Comparison of ENCODE assay signal across 10 cellular contexts in genomic region chr5:94021246-94021645, GRCh38.
A peak's percentile ranks its signal among the peaks of the same experiment; 100 is the strongest.
DNase-seq lines count a peak whose midpoint lies in the region; ATAC-seq, FAIRE-seq and TF ChIP-seq lines count a peak whose summit lies in the region.
"Had no signal": no experiment of that assay in that cellular context is flagged by ENCODE, and none has a peak within 500 bp of the region (broad histone marks: within the 10 kb centered on the region; RNA-seq: fewer than 3 reads in every experiment).

No MANE protein-coding gene starts in this region.

- ATAC-seq in left lung (peak; percentile 16), HG02870 (IDR thresholded peaks at IDR 0.05; ENCODE audit: unreplicated experiment) (no peak), GM21423 (IDR thresholded peaks at IDR 0.05; ENCODE audit: unreplicated experiment) (no peak), GM18519 (IDR thresholded peaks at IDR 0.05; ENCODE audit: low FRiP score, unreplicated experiment) (no peak)
- ATAC-seq in activated T-cell treated with anti-CD3 and anti-CD28 coated beads, Interleukin-2, amount 50 U/mL, for 4 hours: no peak

- peaks cover 7% of the 10 kb centered on the region for H3K36me3 Mint-ChIP-seq in Calu3 (ENCODE audit: insufficient read depth, unreplicated experiment)
- H3K36me3 Mint-ChIP-seq in activated T-cell treated with anti-CD3 and anti-CD28 coated beads, Interleukin-2, amount 50 U/mL, for 4 hours (ENCODE audit: insufficient read depth): peaks cover 76% of the 10 kb centered on the region

- H3K4me1 Mint-ChIP-seq in Calu3 (ENCODE audit: low read depth, unreplicated experiment): peaks cover 17% of the 10 kb centered on the region
- H3K4me1 Mint-ChIP-seq in activated T-cell treated with anti-CD3 and anti-CD28 coated beads, Interleukin-2, amount 50 U/mL, for 4 hours (ENCODE audit: low read depth): no peaks in the 10 kb centered on the region

- peaks cover 0 to 27% of the 10 kb centered on the region in 2 donors for H3K9me3 ChIP-seq in left lung

- H3K27ac Mint-ChIP-seq in Calu3 (ENCODE audit: unreplicated experiment): peak overlapping the region; percentile 67

- no peaks in the 10 kb centered on the region for H3K27me3 ChIP-seq in left lung

- peaks cover 0 to 44% of the 10 kb centered on the region in 2 donors for H3K36me3 ChIP-seq in left lung

- H3K9me3 Mint-ChIP-seq in Calu3 (ENCODE audit: low read depth, unreplicated experiment): peaks cover 7% of the 10 kb centered on the region
- peaks cover 34% of the 10 kb centered on the region for H3K9me3 Mint-ChIP-seq in activated T-cell treated with anti-CD3 and anti-CD28 coated beads, Interleukin-2, amount 50 U/mL, for 4 hours

- TF ChIP-seq CTCF in Calu3 (IDR thresholded peaks at IDR 0.05; ENCODE audit: unreplicated experiment): no peak
- no peak for TF ChIP-seq CTCF in astrocyte of the spinal cord (IDR thresholded peaks at IDR 0.05; ENCODE audit: low read depth, low read length)
- no peak for TF ChIP-seq CTCF in left lung (IDR thresholded peaks at IDR 0.05)

- FAIRE-seq in HTR-8/SVneo (lab: Jason Lieb, UNC): no peak

- H3K4me3 Mint-ChIP-seq in Calu3 (ENCODE audit: low read depth, unreplicated experiment): peak overlapping the region; percentile 10
- no peak overlapping the region for H3K4me3 Mint-ChIP-seq in activated T-cell treated with anti-CD3 and anti-CD28 coated beads, Interleukin-2, amount 50 U/mL, for 4 hours

- in situ Hi-C loops in astrocyte of the spinal cord (cut with HindIII; ENCODE audit: low sequenced_read_pairs): no loop called here

- no peaks in the 10 kb centered on the region for H3K4me1 ChIP-seq in left lung

- BruUV-seq in Calu3 (replicated peaks; lab: Mats Ljungman, UMichigan): no TSS peak

- H3K27ac ChIP-seq in left lung: no peak overlapping the region

- H3K4me3 ChIP-seq in astrocyte of the spinal cord (ENCODE audit: low read depth, low read length) (no peak overlapping the region), left lung (no peak overlapping the region)

- H3K27me3 Mint-ChIP-seq in Calu3 (ENCODE audit: unreplicated experiment): no peaks in the 10 kb centered on the region
- H3K27me3 Mint-ChIP-seq in activated T-cell treated with anti-CD3 and anti-CD28 coated beads, Interleukin-2, amount 50 U/mL, for 4 hours (ENCODE audit: low read depth): no peaks in the 10 kb centered on the region

- intact Hi-C loops in Calu3 (cut with micrococcal nuclease; ENCODE audit: unreplicated experiment) (no loop called here), left lung (cut with DNase I) (no loop called here)

- CTCF ChIA-PET in Calu3 (lab: Charles Lee): interaction anchor here (0.5 kb wide), 1 partner anchor 26 kb away, joined by 4 read pairs; no protein-coding TSS in a partner anchor

- DNase-seq in Calu3 (peak; percentile 76), HTR-8/SVneo (ENCODE audit: insufficient read length, low spot score) (peak; percentile 27), astrocyte of the spinal cord (ENCODE audit: low read depth, low spot score) (peak; percentile 75), left lung (no peak)
- no peak for DNase-seq in activated T-cell treated with anti-CD3 and anti-CD28 coated beads, Interleukin-2, amount 50 U/mL, for 4 hours
- DNase-seq: activated CD4-positive, alpha-beta T cell treated with anti-CD3 and anti-CD28 coated beads for 48 hours; NK-92 treated with Interleukin-12 subunit alpha and Interleukin-12 subunit beta, amount 100 ng/mL, for 24 hours had no signal

Comparison
In these comparisons a context has a peak if more than half of its experiments do, and no peak if none do; other contexts are left out.
1. DNase-seq: peak in Calu3 (single experiment), HTR-8/SVneo (single experiment) and astrocyte of the spinal cord (single experiment); none in left lung (0 of 2) and activated T-cell treated with anti-CD3 and anti-CD28 coated beads, Interleukin-2, amount 50 U/mL, for 4 hours (single experiment).